17 cellular contexts compared by ENCODE assay signal in genomic region chr3:188834349-188834748, GRCh38.
DNase-seq lines count a peak whose midpoint lies in the region; ATAC-seq lines count a peak whose summit lies in the region.
"Had no signal": no experiment of that assay in that cellular context is flagged by ENCODE, and none has a peak within 500 bp of the region (broad histone marks: within the 10 kb centered on the region; RNA-seq: fewer than 3 reads in every experiment).

No MANE protein-coding gene starts in this region.

- H3K4me2 ChIP-seq in mesendoderm (ENCODE audit: low read length) = no peak overlapping the region

- H3K56ac ChIP-seq in mesendoderm (ENCODE audit: low read length) = no peak overlapping the region

- peaks cover 10% of the 10 kb centered on the region for H3K4me1 Mint-ChIP-seq in activated T-cell treated with anti-CD3 and anti-CD28 coated beads, Interleukin-2, amount 50 U/mL, for 4 hours (ENCODE audit: low read depth)

- H2BK5ac ChIP-seq in mesendoderm (ENCODE audit: low read length) = no peak overlapping the region

- no peak overlapping the region for H3K9ac ChIP-seq in mesendoderm (ENCODE audit: low read length)

- DNase-seq in COR-L47 (lab: John Stamatoyannopoulos, UW) (peak; percentile 5), MV-4-11 (lab: John Stamatoyannopoulos, UW) (peak; percentile 17), mesendoderm (peak; percentile 22), cardiac septum (ENCODE audit: low spot score) (no peak), nucleus accumbens (lab: John Stamatoyannopoulos, UW) (no peak), NCI-H2227 (lab: John Stamatoyannopoulos, UW; ENCODE audit: unreplicated experiment) (no peak)
- DNase-seq in activated T-cell treated with anti-CD3 and anti-CD28 coated beads, Interleukin-2, amount 50 U/mL, for 4 hours = peak; percentile 8
- DNase-seq: hippocampal formation; left ventricle myocardium inferior; naive B cell; NCI-H1048; NCI-H2227 treated with DMSO at 0.1 percent for 48 hours; stimulated activated naive B cell treated with anti-CD40 and anti-IgM and Interleukin-4, amounts not matched to agents 10 μg/mL and 1 μg/mL and 100 μg/mL, for 72 hours had no signal

- intact Hi-C loops in cardiac septum (cut with DNase I) = no loop called here

- H3K27ac ChIP-seq in mesendoderm (ENCODE audit: low read depth, low read length) = no peak overlapping the region
- H3K27ac ChIP-seq: left ventricle myocardium inferior had no signal

- peak in 1 of 2 donors; percentile 27 for ATAC-seq in activated T-cell treated with anti-CD3 and anti-CD28 coated beads, Interleukin-2, amount 50 U/mL, for 4 hours
- no peak for ATAC-seq in GM18868 (IDR thresholded peaks at IDR 0.05; ENCODE audit: unreplicated experiment)
- ATAC-seq: activated CD4-positive, CD25-positive, alpha-beta regulatory T cell treated with anti-CD3 and anti-CD28 coated beads, Interleukin-2, amount 50 U/mL, for 24 hours; stimulated activated naive B cell treated with anti-CD40 and anti-IgM and Interleukin-4, amounts not matched to agents 10 μg/mL and 1 μg/mL and 100 μg/mL, for 72 hours had no signal

- H3K18ac ChIP-seq in mesendoderm (ENCODE audit: low read length) = no peak overlapping the region

- no CpG with 5 or more reads among the region's 3 CpGs for WGBS in mesendoderm (ENCODE audit: extremely low coverage, insufficient coverage, low lambda C conversion rate)

- H3K4ac ChIP-seq in mesendoderm (ENCODE audit: low read depth, low read length) = no peak overlapping the region

- no peak overlapping the region for H4K5ac ChIP-seq in mesendoderm (ENCODE audit: low read length)

- no peak overlapping the region for H2BK120ac ChIP-seq in mesendoderm (ENCODE audit: low read depth, low read length)

- no peak overlapping the region for H3K4me3 Mint-ChIP-seq in activated T-cell treated with anti-CD3 and anti-CD28 coated beads, Interleukin-2, amount 50 U/mL, for 4 hours
- H3K4me3 Mint-ChIP-seq: CD8-positive, alpha-beta memory T cell; naive B cell; stimulated activated naive B cell treated with anti-CD40 and anti-IgM and Interleukin-4, amounts not matched to agents 10 μg/mL and 1 μg/mL and 100 μg/mL, for 72 hours had no signal

- no peaks in the 10 kb centered on the region for H3K36me3 ChIP-seq in mesendoderm (ENCODE audit: control insufficient read depth, insufficient read depth, low read length)
- H3K36me3 ChIP-seq: left ventricle myocardium inferior had no signal

- no peak overlapping the region for H2BK15ac ChIP-seq in mesendoderm (replicated peaks; ENCODE audit: low read depth)

- no peak overlapping the region for H4K8ac ChIP-seq in mesendoderm (ENCODE audit: low read depth, low read length)

- no peak overlapping the region for H3K4me3 ChIP-seq in mesendoderm (ENCODE audit: low read length)
- H3K4me3 ChIP-seq: esophagus muscularis mucosa, left ventricle myocardium inferior had no signal

- peaks cover 3% of the 10 kb centered on the region for H3K9me3 Mint-ChIP-seq in activated T-cell treated with anti-CD3 and anti-CD28 coated beads, Interleukin-2, amount 50 U/mL, for 4 hours
- H3K9me3 Mint-ChIP-seq: stimulated activated naive B cell treated with anti-CD40 and anti-IgM and Interleukin-4, amounts not matched to agents 10 μg/mL and 1 μg/mL and 100 μg/mL, for 72 hours had no signal

- no peaks in the 10 kb centered on the region for H3K79me2 ChIP-seq in mesendoderm (ENCODE audit: control insufficient read depth, insufficient read depth, low read length)

- H2AK5ac ChIP-seq in mesendoderm (ENCODE audit: low read length) = no peak overlapping the region

- no peaks in the 10 kb centered on the region for H3K27me3 ChIP-seq in mesendoderm (ENCODE audit: insufficient read depth, low read length, poor library complexity)
- H3K27me3 ChIP-seq: esophagus muscularis mucosa had no signal

- no peaks in the 10 kb centered on the region for H3K79me1 ChIP-seq in mesendoderm (ENCODE audit: low read length)

- no peaks in the 10 kb centered on the region for H3K4me1 ChIP-seq in mesendoderm (ENCODE audit: control insufficient read depth, low read depth, low read length)

- no peaks in the 10 kb centered on the region for H3K27me3 Mint-ChIP-seq in activated T-cell treated with anti-CD3 and anti-CD28 coated beads, Interleukin-2, amount 50 U/mL, for 4 hours (ENCODE audit: low read depth)
- H3K27me3 Mint-ChIP-seq: naive B cell; stimulated activated naive B cell treated with anti-CD40 and anti-IgM and Interleukin-4, amounts not matched to agents 10 μg/mL and 1 μg/mL and 100 μg/mL, for 72 hours had no signal

- no peak overlapping the region for H3K23ac ChIP-seq in mesendoderm (ENCODE audit: low read length)

- H3K36me3 Mint-ChIP-seq in activated T-cell treated with anti-CD3 and anti-CD28 coated beads, Interleukin-2, amount 50 U/mL, for 4 hours (ENCODE audit: insufficient read depth) = peaks cover 9% of the 10 kb centered on the region

Comparison
In these comparisons a context has a peak if more than half of its experiments do, and no peak if none do; other contexts are left out.
1. DNase-seq: peak in COR-L47 (single experiment), MV-4-11 (single experiment), activated T-cell treated with anti-CD3 and anti-CD28 coated beads, Interleukin-2, amount 50 U/mL, for 4 hours (single experiment) and mesendoderm (single experiment); none in cardiac septum (single experiment), nucleus accumbens (0 of 56) and NCI-H2227 (single experiment).